1 cellular context compared by ENCODE assay signal in the genomic region with DNA sequence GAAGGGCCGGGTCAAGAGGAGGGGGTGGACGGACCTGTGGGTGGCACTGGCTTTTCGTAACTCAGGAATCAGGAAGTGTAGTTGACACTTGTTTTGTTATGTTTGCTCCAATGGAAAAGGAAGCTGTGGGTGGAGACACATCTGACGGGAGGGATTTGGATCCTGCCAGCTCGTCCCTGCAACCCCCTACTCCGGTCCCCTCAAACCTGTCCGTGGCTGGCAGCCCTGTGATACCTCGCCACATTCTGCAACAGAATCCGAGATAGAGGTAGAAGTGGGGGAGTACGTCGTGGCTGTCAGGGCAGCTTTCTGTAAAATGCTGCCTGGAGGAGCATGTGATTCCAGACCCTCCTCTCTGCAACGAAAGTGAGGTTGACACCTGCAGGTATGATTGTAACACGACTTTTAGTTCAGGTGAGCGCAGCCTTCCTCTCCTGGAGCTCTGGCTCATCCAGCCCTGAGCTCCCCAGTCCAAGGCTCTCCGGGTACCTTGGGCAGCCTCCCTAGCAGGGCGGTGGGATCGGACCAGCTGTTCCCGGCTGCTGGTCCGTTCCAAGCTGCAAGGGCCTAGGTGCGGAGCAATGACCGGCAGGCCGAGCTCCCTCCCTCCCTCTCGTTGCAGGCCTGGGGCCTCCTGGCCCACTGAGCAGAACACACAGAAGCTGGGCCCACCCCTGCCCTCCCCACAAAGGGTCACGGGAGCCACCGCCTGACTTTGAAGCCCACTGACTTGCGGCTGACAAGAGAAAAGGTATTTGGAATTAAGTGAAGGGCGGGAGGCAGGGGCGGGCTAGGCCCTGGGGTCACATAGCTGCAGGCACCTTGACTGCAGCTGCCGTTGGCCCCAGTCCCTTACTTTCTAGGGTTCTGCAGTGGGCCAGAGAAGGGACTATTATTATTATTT.
TF ChIP-seq lines count a peak whose summit lies in the region.

No MANE protein-coding gene starts in this region.

TF ChIP-seq in endothelial cell of umbilical vein, 7 proteins besides CTCF, POLR2A, EP300 and RAD21 (continued from another document):
- TF ChIP-seq MYC (IDR thresholded peaks at IDR 0.05; ENCODE audit: low read depth, low read length), result no peak
